Comparison of ENCODE assay signal across 25 cellular contexts in the genomic region with DNA sequence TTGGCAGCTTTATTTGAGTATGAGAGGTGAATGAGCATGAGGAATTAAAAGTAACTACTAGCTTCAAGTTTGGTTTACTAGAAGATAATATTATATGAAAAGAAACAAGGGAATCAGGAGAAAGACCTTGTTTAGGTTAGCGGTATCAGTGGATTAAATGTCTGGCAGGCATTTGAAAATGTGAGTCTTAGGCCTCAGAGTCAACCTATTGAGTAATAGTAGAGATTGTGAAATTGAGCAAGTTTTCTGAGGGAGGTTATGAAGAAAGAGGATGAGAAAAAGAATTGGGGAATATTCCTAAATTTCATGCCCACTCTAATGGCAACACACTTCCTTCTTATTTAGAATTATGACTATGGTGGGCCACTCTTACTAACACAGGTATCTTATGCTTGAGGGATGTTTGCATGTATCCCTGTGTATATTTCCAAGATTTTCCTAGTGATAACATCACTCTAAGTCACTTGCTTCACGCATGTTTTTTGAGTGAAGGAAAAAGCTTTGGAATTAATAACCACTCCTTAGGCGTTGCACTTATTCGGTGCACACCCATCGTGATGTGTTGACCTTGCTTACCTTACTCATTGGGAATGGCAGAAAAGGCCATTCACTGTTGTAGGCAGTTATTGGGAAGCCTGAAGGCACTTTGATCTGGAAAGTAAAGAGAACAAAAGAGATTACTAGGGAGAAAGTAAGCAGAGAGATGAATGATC. TPM values are rescaled to one million over a fixed set of nuclear protein-coding genes. Genes with fewer than 3 reads are reported as not detected.
DNase-seq lines count a peak whose midpoint lies in the region; ATAC-seq and TF ChIP-seq lines count a peak whose summit lies in the region.
"Had no signal": no experiment of that assay in that cellular context is flagged by ENCODE, and none has a peak within 500 bp of the region (broad histone marks: within the 10 kb centered on the region; RNA-seq: fewer than 3 reads in every experiment).

No MANE protein-coding gene starts in this region.

- DNase-seq in activated naive CD8-positive, alpha-beta T cell treated with anti-CD3 and anti-CD28 coated beads for 36 hours, result no peak
- DNase-seq in mammary epithelial cell, result peak; percentile 27
- DNase-seq in iris pigment epithelial cell (ENCODE audit: low read depth), result peak; percentile 93
- DNase-seq in tibial artery, result no peak
- no peak for DNase-seq in DMS79 (lab: John Stamatoyannopoulos, UW)
- no peak for DNase-seq in HUDEP-2 (lab: John Stamatoyannopoulos, UW; ENCODE audit: unreplicated experiment in 76 of 76)
- DNase-seq: activated CD4-positive, CD25-positive, alpha-beta regulatory T cell; activated CD8-positive, alpha-beta memory T cell treated with anti-CD3 and anti-CD28 coated beads for 24 hours; amniotic stem cell; CD8-positive, alpha-beta T cell; cerebellar nuclear complex; DMS79 treated with DMSO at 0.1 percent for 48 hours; effector memory CD8-positive, alpha-beta T cell; H9; Karpas-422; naive thymus-derived CD8-positive, alpha-beta T cell; NCI-H1694; Right ventricle myocardium superior; stimulated activated CD4-positive, alpha-beta T cell treated with anti-CD3 and anti-CD28 coated beads, Interleukin-12 subunit alpha, Interleukin-12 subunit beta, amount 100 ng/mL, for 4 hours; T-helper 17 cell; transverse colon had no signal

- H3K4me2 ChIP-seq in mammary epithelial cell (ENCODE audit: insufficient read depth, low read depth, low read length), result no peak overlapping the region

- no peaks in the 10 kb centered on the region for H3K4me1 ChIP-seq in mammary epithelial cell (ENCODE audit: insufficient read depth, low read length)
- no peaks in the 10 kb centered on the region for H3K4me1 ChIP-seq in tibial artery

- ATAC-seq in GM21723 (IDR thresholded peaks at IDR 0.05; ENCODE audit: unreplicated experiment), result no peak
- ATAC-seq: CD8-positive, alpha-beta T cell; effector memory CD8-positive, alpha-beta T cell; naive thymus-derived CD8-positive, alpha-beta T cell; stimulated activated effector memory CD8-positive, alpha-beta T cell treated with anti-CD3 and anti-CD28 coated beads, Interleukin-12 subunit alpha, Interleukin-12 subunit beta, amount 100 ng/mL, for 72 hours; T-helper 17 cell had no signal

- in situ Hi-C loops in mammary epithelial cell (cut with MboI; ENCODE audit: low sequenced_read_pairs in 2 of 2), result loop anchor here (10.0 to 25.0 kb wide), 2 partner anchors 242 to 365 kb away; no protein-coding TSS in a partner anchor

- H3K79me2 ChIP-seq in mammary epithelial cell (ENCODE audit: insufficient read depth, low read length), result no peaks in the 10 kb centered on the region

- H3K4me3 ChIP-seq in mammary epithelial cell (replicated peaks in 1 of 3; ENCODE audit: insufficient read depth in 1 of 3, low read depth in 2 of 3, low read length in 3 of 3) (no peak overlapping the region), tibial artery (no peak overlapping the region)
- H3K4me3 ChIP-seq: transverse colon had no signal

- intact Hi-C loops in mammary epithelial cell (cut with micrococcal nuclease), result no loop called here
- intact Hi-C loops in tibial artery (cut with DNase I; ENCODE audit: low total_unique reads), result loop anchor here (10.0 kb wide), 1 partner anchor 695 kb away; the partner anchor contains the start of gene CAST

- H3K27ac Mint-ChIP-seq in activated naive CD8-positive, alpha-beta T cell, result peak overlapping the region; percentile 30
- no peak overlapping the region for H3K27ac Mint-ChIP-seq in activated naive CD8-positive, alpha-beta T cell treated with anti-CD3 and anti-CD28 coated beads for 36 hours
- H3K27ac Mint-ChIP-seq: activated T-helper 2 cell treated with anti-CD3 and anti-CD28 coated beads, Interferon-gamma antibody, Interleukin-2, Interleukin-4, amounts not matched to agents 10 μg/mL and 5 μg/mL and 100 μg/mL, durations not matched to agents 14 hours and 24 hours and 36 hours; CD8-positive, alpha-beta T cell; effector memory CD8-positive, alpha-beta T cell; H9; naive thymus-derived CD8-positive, alpha-beta T cell; stimulated activated effector memory CD8-positive, alpha-beta T cell treated with anti-CD3 and anti-CD28 coated beads, Interleukin-12 subunit alpha, Interleukin-12 subunit beta, amount 100 ng/mL, for 72 hours; T-helper 17 cell had no signal

- WGBS in mammary epithelial cell (ENCODE audit: low coverage, missing lambda C conversion rate), result 99% methylated on average over 5 of the region's 5 CpGs

- no peak overlapping the region for H2AFZ ChIP-seq in mammary epithelial cell (ENCODE audit: low read depth, low read length)

- H3K27me3 ChIP-seq in mammary epithelial cell (ENCODE audit: insufficient read depth, low read length), result no peaks in the 10 kb centered on the region
- H3K27me3 ChIP-seq in tibial artery, result no peaks in the 10 kb centered on the region
- H3K27me3 ChIP-seq: transverse colon had no signal

- peaks cover 2% of the 10 kb centered on the region for H3K27me3 Mint-ChIP-seq in activated naive CD8-positive, alpha-beta T cell
- peaks cover 4% of the 10 kb centered on the region for H3K27me3 Mint-ChIP-seq in activated naive CD8-positive, alpha-beta T cell treated with anti-CD3 and anti-CD28 coated beads for 36 hours
- H3K27me3 Mint-ChIP-seq: effector memory CD8-positive, alpha-beta T cell; T-helper 17 cell had no signal

- H3K27ac ChIP-seq in mammary epithelial cell (ENCODE audit: insufficient read depth, low read depth, low read length) (no peak overlapping the region), tibial artery (no peak overlapping the region)
- H3K27ac ChIP-seq: transverse colon had no signal

- H3K36me3 Mint-ChIP-seq in activated naive CD8-positive, alpha-beta T cell, result no peaks in the 10 kb centered on the region
- peaks cover 3% of the 10 kb centered on the region for H3K36me3 Mint-ChIP-seq in activated naive CD8-positive, alpha-beta T cell treated with anti-CD3 and anti-CD28 coated beads for 36 hours
- H3K36me3 Mint-ChIP-seq: CD8-positive, alpha-beta T cell had no signal

- H3K36me3 ChIP-seq in mammary epithelial cell (ENCODE audit: insufficient read depth, low read length) (no peaks in the 10 kb centered on the region), tibial artery (no peaks in the 10 kb centered on the region)
- H3K36me3 ChIP-seq: transverse colon had no signal

- no peaks in the 10 kb centered on the region for H3K4me1 Mint-ChIP-seq in activated naive CD8-positive, alpha-beta T cell (ENCODE audit: low read depth)
- peaks cover 2% of the 10 kb centered on the region for H3K4me1 Mint-ChIP-seq in activated naive CD8-positive, alpha-beta T cell treated with anti-CD3 and anti-CD28 coated beads for 36 hours
- H3K4me1 Mint-ChIP-seq: H9, T-helper 17 cell had no signal

- H3K9me3 ChIP-seq in mammary epithelial cell (replicated peaks; ENCODE audit: insufficient read depth, low read length) (no peaks in the 10 kb centered on the region), tibial artery (no peaks in the 10 kb centered on the region)
- H3K9me3 ChIP-seq: transverse colon had no signal

- no peak overlapping the region for H3K4me3 Mint-ChIP-seq in activated naive CD8-positive, alpha-beta T cell
- no peak overlapping the region for H3K4me3 Mint-ChIP-seq in activated naive CD8-positive, alpha-beta T cell treated with anti-CD3 and anti-CD28 coated beads for 36 hours
- H3K4me3 Mint-ChIP-seq: CD8-positive, alpha-beta T cell; effector memory CD8-positive, alpha-beta T cell; H9; naive thymus-derived CD8-positive, alpha-beta T cell; stimulated activated effector memory CD8-positive, alpha-beta T cell treated with anti-CD3 and anti-CD28 coated beads, Interleukin-12 subunit alpha, Interleukin-12 subunit beta, amount 100 ng/mL, for 72 hours; T-helper 17 cell had no signal

- CTCF ChIA-PET in mammary epithelial cell (lab: Charles Lee; ENCODE audit: low non-redundant PET), result no interaction called here

- H3K9me3 Mint-ChIP-seq in activated naive CD8-positive, alpha-beta T cell (ENCODE audit: low read depth), result peaks cover 10% of the 10 kb centered on the region
- peaks cover 7% of the 10 kb centered on the region for H3K9me3 Mint-ChIP-seq in activated naive CD8-positive, alpha-beta T cell treated with anti-CD3 and anti-CD28 coated beads for 36 hours
- H3K9me3 Mint-ChIP-seq: effector memory CD8-positive, alpha-beta T cell; H9; stimulated activated effector memory CD8-positive, alpha-beta T cell treated with anti-CD3 and anti-CD28 coated beads, Interleukin-12 subunit alpha, Interleukin-12 subunit beta, amount 100 ng/mL, for 72 hours had no signal

- no peak overlapping the region for H3K9ac ChIP-seq in mammary epithelial cell (ENCODE audit: insufficient read depth, low read length)

- no TSS peak for BruUV-seq in mammary epithelial cell (replicated peaks; lab: Mats Ljungman, UMichigan)

- dilution Hi-C loops in mammary epithelial cell (cut with HindIII; ENCODE audit: low sequenced_read_pairs), result no loop called here

- no peaks in the 10 kb centered on the region for H4K20me1 ChIP-seq in mammary epithelial cell (ENCODE audit: insufficient read depth, low read length)

- TF ChIP-seq CTCF in mammary epithelial cell (conservative IDR thresholded peaks at IDR 0.05 in 1 of 2, IDR thresholded peaks at IDR 0.05 in 1 of 2; ENCODE audit: extremely low read depth in 1 of 2, insufficient read depth in 1 of 2, low read depth in 1 of 2, low read length in 2 of 2) (no peak), tibial artery (IDR thresholded peaks at IDR 0.05) (no peak)

RNA-seq across cellular contexts. Expression of gene ELL2, which starts 8.2 kb away (rescaled TPM):
- total RNA-seq in activated naive CD8-positive, alpha-beta T cell treated with anti-CD3 and anti-CD28 coated beads for 36 hours, result 10 to 100 TPM; 41.9 to 45.6 TPM
- total RNA-seq in mammary epithelial cell, result 100 to 1,000 TPM; 161 to 277 TPM
- polyA plus RNA-seq in mammary epithelial cell, result 61.3 TPM
- 74.3 TPM for polyA minus RNA-seq in mammary epithelial cell

Comparison
In these comparisons a context has a peak if more than half of its experiments do, and no peak if none do; other contexts are left out.
1. DNase-seq: peak in mammary epithelial cell (single experiment) and iris pigment epithelial cell (single experiment); none in activated naive CD8-positive, alpha-beta T cell treated with anti-CD3 and anti-CD28 coated beads for 36 hours (single experiment), tibial artery (0 of 2), DMS79 (single experiment) and HUDEP-2 (0 of 76).